1 cellular context compared by ENCODE assay signal in genomic region chr7:106270122-106270977, GRCh38.
TF ChIP-seq lines count a peak whose summit lies in the region.

No MANE protein-coding gene starts in this region.

TF ChIP-seq in K562, 482 proteins besides CTCF, POLR2A, EP300 and RAD21:
- TF ChIP-seq ZNF274 (IDR thresholded peaks at IDR 0.05; ENCODE audit: borderline replicate concordance, low read depth, low read length) (0 out of 2 replicates have a peak, but pooled peaks have one; percentile 35), POLR2G (IDR thresholded peaks at IDR 0.05; ENCODE audit: low read depth, low read length) (no peak), DNMT1 (IDR thresholded peaks at IDR 0.05) (no peak), SFPQ (IDR thresholded peaks at IDR 0.05; ENCODE audit: low read depth, low read length) (no peak), ZFPM2 (CRISPR knock-in tag; IDR thresholded peaks at IDR 0.05) (no peak), KLF1 (tag; IDR thresholded peaks at IDR 0.05) (no peak), STAT5B (CRISPR knock-in tag; IDR thresholded peaks at IDR 0.05) (no peak), ATF3 (IDR thresholded peaks at IDR 0.05) (peak; percentile 78), ATF3 (CRISPR knock-in tag; conservative IDR thresholded peaks at IDR 0.05) (no peak), NRF1 (conservative IDR thresholded peaks at IDR 0.05 in 1 of 2, IDR thresholded peaks at IDR 0.05 in 1 of 2) (no peak), ZNF134 (CRISPR knock-in tag; conservative IDR thresholded peaks at IDR 0.05) (no peak), ZFX (CRISPR knock-in tag; IDR thresholded peaks at IDR 0.05) (no peak), ZNF280A (IDR thresholded peaks at IDR 0.05; ENCODE audit: low read depth, partially characterized antibody) (no peak), CEBPG (CRISPR knock-in tag; IDR thresholded peaks at IDR 0.05) (no peak), CEBPG (tag; conservative IDR thresholded peaks at IDR 0.05 in 1 of 2, IDR thresholded peaks at IDR 0.05 in 1 of 2) (peak; percentile 84 to 86), ATF4 (CRISPR knock-in tag; IDR thresholded peaks at IDR 0.05) (0 out of 2 replicates have a peak, but pooled peaks have one; percentile 44), ZSCAN32 (CRISPR knock-in tag; IDR thresholded peaks at IDR 0.05) (peak; percentile 56; the same call in 1 of the 2 replicates), IRF2 (CRISPR knock-in tag; IDR thresholded peaks at IDR 0.05) (no peak), ZC3H11A (IDR thresholded peaks at IDR 0.05; ENCODE audit: low read depth, low read length) (no peak), RBM34 (IDR thresholded peaks at IDR 0.05; ENCODE audit: borderline replicate concordance, insufficient read depth, low read length) (no peak), CEBPB (tag; IDR thresholded peaks at IDR 0.05) (peak; percentile 57; the same call in 1 of the 2 replicates), NR2C1 (IDR thresholded peaks at IDR 0.05) (no peak), NR2C1 (tag; IDR thresholded peaks at IDR 0.05) (no peak)
